10 cellular contexts compared by ENCODE assay signal in the genomic region with DNA sequence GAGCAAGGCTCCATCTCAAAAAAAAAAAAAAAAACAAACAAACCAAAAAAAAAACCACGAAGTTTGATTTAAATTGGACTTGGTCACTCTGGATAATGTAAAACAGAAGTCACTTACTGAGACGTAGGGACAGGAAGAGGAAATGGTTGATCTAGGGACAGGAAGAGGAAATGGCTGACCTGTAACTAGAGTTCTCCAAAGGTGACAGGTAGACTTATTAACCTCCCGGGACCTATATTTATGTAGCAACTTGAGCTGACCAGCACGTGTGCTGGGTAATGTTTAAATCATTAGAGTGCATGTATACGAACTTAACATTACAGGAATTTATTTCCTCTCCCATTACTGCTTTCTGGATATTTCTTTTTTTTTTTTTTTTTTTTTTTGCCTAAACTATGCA.
"Had no signal": no experiment of that assay in that cellular context is flagged by ENCODE, and none has a peak within 500 bp of the region (broad histone marks: within the 10 kb centered on the region; RNA-seq: fewer than 3 reads in every experiment).

No MANE protein-coding gene starts in this region.

- H3K27ac ChIP-seq: colonic mucosa, gastrocnemius medialis, ovary had no signal

- H3K9me3 ChIP-seq: colonic mucosa, gastrocnemius medialis, ovary had no signal

- H3K4me3 ChIP-seq: colonic mucosa, gastrocnemius medialis, ovary had no signal

- ATAC-seq: gastrocnemius medialis had no signal

- H3K27me3 ChIP-seq: colonic mucosa, gastrocnemius medialis, ovary had no signal

- H3K36me3 ChIP-seq: colonic mucosa, gastrocnemius medialis, ovary had no signal

- H3K4me1 ChIP-seq: colonic mucosa had no signal

- DNase-seq: activated CD4-positive, alpha-beta T cell treated with anti-CD3 and anti-CD28 coated beads, Interleukin-2, amount 50 U/mL, for 48 hours; activated CD4-positive, CD25-positive, alpha-beta regulatory T cell treated with anti-CD3 and anti-CD28 coated beads, Interleukin-2, amount 50 U/mL, for 72 hours; activated naive CD4-positive, alpha-beta T cell treated with Interleukin-2 at 50 U/mL for 16 hours; colonic mucosa; effector CD8-positive, alpha-beta T cell; gastrocnemius medialis; mesendoderm; ovary; stimulated activated CD4-positive, alpha-beta T cell treated with anti-CD3 and anti-CD28 coated beads, Interleukin-12 subunit alpha, Interleukin-12 subunit beta, amount 100 ng/mL, for 4 hours; stimulated activated naive CD4-positive, alpha-beta T cell had no signal
